In genomic region chr9:6216002-6216401, GRCh38 we compare ENCODE assay signal across 26 cellular contexts. TPM values are rescaled to one million over a fixed set of nuclear protein-coding genes. Genes with fewer than 3 reads are reported as not detected.
DNase-seq lines count a peak whose midpoint lies in the region; ATAC-seq and TF ChIP-seq lines count a peak whose summit lies in the region.
"Had no signal": no experiment of that assay in that cellular context is flagged by ENCODE, and none has a peak within 500 bp of the region (broad histone marks: within the 10 kb centered on the region; RNA-seq: fewer than 3 reads in every experiment).

No MANE protein-coding gene starts in this region.

- no peaks in the 10 kb centered on the region for H4K20me1 ChIP-seq in PC-3 (ENCODE audit: low read length)
- H4K20me1 ChIP-seq: BLaER1 had no signal

- no peak overlapping the region for H2BK15ac ChIP-seq in mesenchymal stem cell (ENCODE audit: low read depth, poor library complexity, severe bottlenecking)

- no peak overlapping the region for H4K91ac ChIP-seq in mesenchymal stem cell (ENCODE audit: low read length)

- H3K23ac ChIP-seq in mesenchymal stem cell (ENCODE audit: low read length in 2 of 2) = no peak overlapping the region

- H3K9me3 Mint-ChIP-seq in progenitor cell of endocrine pancreas (ENCODE audit: low read depth) = no peaks in the 10 kb centered on the region
- H3K9me3 Mint-ChIP-seq: stimulated activated effector memory CD8-positive, alpha-beta T cell treated with anti-CD3 and anti-CD28 coated beads, Interleukin-12 subunit alpha, Interleukin-12 subunit beta, amount 100 ng/mL, for 72 hours had no signal

- H3K4me1 ChIP-seq in PC-3 (ENCODE audit: insufficient read depth, low read length) (peaks cover 9% of the 10 kb centered on the region; the same call in 1 of the 2 replicates), mesenchymal stem cell (ENCODE audit: control insufficient read depth, insufficient read depth, low read depth, low read length) (no peaks in the 10 kb centered on the region), subcutaneous abdominal adipose tissue (ENCODE audit: control insufficient read depth in 5 of 5, insufficient read depth in 5 of 5, low read length in 5 of 5) (peaks cover 0 to 14% (median 4%) of the 10 kb centered on the region in 5 donors)
- H3K4me1 ChIP-seq: BLaER1, gastrocnemius medialis had no signal

- no peaks in the 10 kb centered on the region for H3K79me1 ChIP-seq in mesenchymal stem cell (replicated peaks; ENCODE audit: low read length, poor library complexity, severe bottlenecking)

- H3K4me3 ChIP-seq in PC-3 (ENCODE audit: low read length) (0 out of 2 replicates have a peak overlapping the region, but pooled peaks have one; percentile 6), dorsolateral prefrontal cortex (peak overlapping the region in 39 of 59 donors; percentile 2 to 49 (median 22)), mesenchymal stem cell (ENCODE audit: insufficient read depth in 1 of 2, low read depth in 1 of 2, low read length in 2 of 2) (peak overlapping the region in 1 of 2 experiments; percentile 61), subcutaneous abdominal adipose tissue (ENCODE audit: low read depth in 1 of 5, low read length in 5 of 5) (peak overlapping the region in 4 of 5 donors; percentile 47 to 62 (median 56))
- H3K4me3 ChIP-seq: BLaER1 had no signal

- H3K36me3 ChIP-seq in PC-3 (ENCODE audit: low read depth, low read length) (no peaks in the 10 kb centered on the region), mesenchymal stem cell (ENCODE audit: control insufficient read depth in 1 of 2, insufficient read depth in 2 of 2, low read depth in 1 of 2, low read length in 2 of 2) (no peaks in the 10 kb centered on the region), subcutaneous abdominal adipose tissue (ENCODE audit: control insufficient read depth in 5 of 5, insufficient read depth in 5 of 5, low read length in 5 of 5) (no peaks in the 10 kb centered on the region)
- H3K36me3 ChIP-seq: BLaER1, gastrocnemius medialis, tibial nerve had no signal

- H2AFZ ChIP-seq in PC-3 (ENCODE audit: low read length) (no peak overlapping the region), mesenchymal stem cell (ENCODE audit: low read depth, low read length) (no peak overlapping the region)

- no peak overlapping the region for H3K4me3 Mint-ChIP-seq in progenitor cell of endocrine pancreas (ENCODE audit: low read depth)
- H3K4me3 Mint-ChIP-seq: activated CD8-positive, alpha-beta T cell treated with anti-CD3 and anti-CD28 coated beads, Interleukin-2, amount 10 ng/mL, durations not matched to agents 7 days and 5 days; activated T-cell treated with anti-CD3 and anti-CD28 coated beads, Interleukin-2, amount 50 U/mL, for 24 hours; central memory CD8-positive, alpha-beta T cell; IgD-negative memory B cell; naive thymus-derived CD4-positive, alpha-beta T cell; stimulated activated effector memory CD8-positive, alpha-beta T cell treated with anti-CD3 and anti-CD28 coated beads, Interleukin-12 subunit alpha, Interleukin-12 subunit beta, amount 100 ng/mL, for 72 hours had no signal

- H4K8ac ChIP-seq in mesenchymal stem cell (ENCODE audit: low read length) = no peak overlapping the region

- intact Hi-C loops in PC-3 (cut with micrococcal nuclease) = no loop called here
- intact Hi-C loops in dorsolateral prefrontal cortex (cut with DNase I) = no loop called here

- H3K36me3 Mint-ChIP-seq in progenitor cell of endocrine pancreas (ENCODE audit: insufficient read depth) = no peaks in the 10 kb centered on the region
- H3K36me3 Mint-ChIP-seq: IgD-negative memory B cell; naive thymus-derived CD4-positive, alpha-beta T cell; stimulated activated effector memory CD8-positive, alpha-beta T cell treated with anti-CD3 and anti-CD28 coated beads, Interleukin-12 subunit alpha, Interleukin-12 subunit beta, amount 100 ng/mL, for 72 hours had no signal

- no peak overlapping the region for H3K27ac ChIP-seq in PC-3 (ENCODE audit: low read length)
- peak overlapping the region in 1 of 59 donors; percentile 21 for H3K27ac ChIP-seq in dorsolateral prefrontal cortex
- no peak overlapping the region for H3K27ac ChIP-seq in mesenchymal stem cell (ENCODE audit: low read length, poor library complexity, severe bottlenecking)
- H3K27ac ChIP-seq in subcutaneous abdominal adipose tissue (ENCODE audit: low read depth, low read length) = peak overlapping the region; percentile 38
- H3K27ac ChIP-seq: BLaER1, RWPE1 had no signal

- H2BK120ac ChIP-seq in mesenchymal stem cell (ENCODE audit: low read depth, low read length) = peak overlapping the region; percentile 5

- H3F3A ChIP-seq in PC-3 (ENCODE audit: low read length, unreplicated experiment) = no peaks in the 10 kb centered on the region

- no peaks in the 10 kb centered on the region for H3K9me3 ChIP-seq in PC-3 (ENCODE audit: low read length)
- H3K9me3 ChIP-seq in mesenchymal stem cell (ENCODE audit: control insufficient read depth, low read length) = peaks cover 3% of the 10 kb centered on the region
- H3K9me3 ChIP-seq in subcutaneous abdominal adipose tissue (ENCODE audit: control insufficient read depth in 5 of 5, low read length in 5 of 5) = peaks cover 0 to under 1% (median under 1%) of the 10 kb centered on the region in 5 donors
- H3K9me3 ChIP-seq: BLaER1, gastrocnemius medialis, tibial nerve had no signal

- H2BK12ac ChIP-seq in mesenchymal stem cell (ENCODE audit: low read length in 2 of 2) = no peak overlapping the region

- no peak overlapping the region for H3K18ac ChIP-seq in mesenchymal stem cell (ENCODE audit: low read depth in 1 of 2, low read length in 2 of 2)

- ATAC-seq in PC-3 = no peak
- ATAC-seq in GM21825 (IDR thresholded peaks at IDR 0.05; ENCODE audit: unreplicated experiment) = no peak
- ATAC-seq: activated CD4-positive, CD25-positive, alpha-beta regulatory T cell treated with anti-CD3 and anti-CD28 coated beads, Interleukin-2, amount 50 U/mL, for 24 hours; activated CD8-positive, alpha-beta T cell treated with anti-CD3 and anti-CD28 coated beads, Interleukin-2, amount 10 ng/mL, durations not matched to agents 7 days and 5 days; HCT116; naive thymus-derived CD4-positive, alpha-beta T cell; stimulated activated effector memory CD8-positive, alpha-beta T cell treated with anti-CD3 and anti-CD28 coated beads, Interleukin-12 subunit alpha, Interleukin-12 subunit beta, amount 100 ng/mL, for 72 hours had no signal

- H3K27ac Mint-ChIP-seq in progenitor cell of endocrine pancreas = no peak overlapping the region
- H3K27ac Mint-ChIP-seq: activated CD8-positive, alpha-beta T cell treated with anti-CD3 and anti-CD28 coated beads, Interleukin-2, amount 10 ng/mL, durations not matched to agents 7 days and 5 days; activated T-cell treated with anti-CD3 and anti-CD28 coated beads, Interleukin-2, amount 50 U/mL, for 24 hours; IgD-negative memory B cell; naive thymus-derived CD4-positive, alpha-beta T cell; stimulated activated effector memory CD8-positive, alpha-beta T cell treated with anti-CD3 and anti-CD28 coated beads, Interleukin-12 subunit alpha, Interleukin-12 subunit beta, amount 100 ng/mL, for 72 hours had no signal

- H2AK5ac ChIP-seq in mesenchymal stem cell (ENCODE audit: low read length, severe bottlenecking) = no peak overlapping the region

- BruUV-seq in PC-3 (replicated peaks; lab: Mats Ljungman, UMichigan) = TSS peak; percentile 74

- H3K9ac ChIP-seq in PC-3 (ENCODE audit: low read length) = no peak overlapping the region
- peak overlapping the region; percentile 83 for H3K9ac ChIP-seq in mesenchymal stem cell (ENCODE audit: low read length)
- H3K9ac ChIP-seq in subcutaneous abdominal adipose tissue (ENCODE audit: low read length in 5 of 5) = peak overlapping the region in 1 of 5 donors; percentile 56
- H3K9ac ChIP-seq: BLaER1 had no signal

- H3K27me3 Mint-ChIP-seq in progenitor cell of endocrine pancreas = no peaks in the 10 kb centered on the region

- no peak overlapping the region for H2BK5ac ChIP-seq in mesenchymal stem cell (ENCODE audit: low read depth, low read length, poor library complexity, severe bottlenecking)

- WGBS in mesenchymal stem cell = 100% methylated on average over 2 of the region's 3 CpGs

- no peak overlapping the region for H3K4ac ChIP-seq in mesenchymal stem cell (ENCODE audit: low read depth in 1 of 2, low read length in 2 of 2)

- no peak overlapping the region for H3K14ac ChIP-seq in mesenchymal stem cell (ENCODE audit: low read length in 2 of 2)

- H3K27me3 ChIP-seq in PC-3 (ENCODE audit: low read length) (no peaks in the 10 kb centered on the region), dorsolateral prefrontal cortex (no peaks in the 10 kb centered on the region), mesenchymal stem cell (ENCODE audit: control insufficient read depth in 1 of 2, insufficient read depth in 1 of 2, low read length in 2 of 2) (peaks cover 0 to 3% of the 10 kb centered on the region in 2 experiments), subcutaneous abdominal adipose tissue (ENCODE audit: control insufficient read depth in 5 of 5, insufficient read depth in 4 of 5, low read length in 5 of 5) (no peaks in the 10 kb centered on the region)
- H3K27me3 ChIP-seq: BLaER1, gastrocnemius medialis, tibial nerve had no signal

- H3K4me1 Mint-ChIP-seq in progenitor cell of endocrine pancreas (ENCODE audit: low read depth) = peaks cover 7% of the 10 kb centered on the region
- H3K4me1 Mint-ChIP-seq: central memory CD8-positive, alpha-beta T cell; IgD-negative memory B cell; naive thymus-derived CD4-positive, alpha-beta T cell; stimulated activated effector memory CD8-positive, alpha-beta T cell treated with anti-CD3 and anti-CD28 coated beads, Interleukin-12 subunit alpha, Interleukin-12 subunit beta, amount 100 ng/mL, for 72 hours had no signal

- H3K4me2 ChIP-seq in PC-3 (ENCODE audit: low read length) = peak overlapping the region; percentile 34; the same call in 1 of the 2 replicates
- no peak overlapping the region for H3K4me2 ChIP-seq in mesenchymal stem cell (ENCODE audit: low read length, poor library complexity, severe bottlenecking)
- H3K4me2 ChIP-seq: BLaER1 had no signal

- TF ChIP-seq CTCF in PC-3 (conservative IDR thresholded peaks at IDR 0.05; ENCODE audit: low read depth, low read length) (no peak), dorsolateral prefrontal cortex (IDR thresholded peaks at IDR 0.05 in 54 of 56, conservative IDR thresholded peaks at IDR 0.05 in 2 of 56; ENCODE audit: low read depth in 1 of 56, partially characterized antibody in 56 of 56) (no peak), progenitor cell of endocrine pancreas (IDR thresholded peaks at IDR 0.05; ENCODE audit: unreplicated experiment) (no peak)

- DNase-seq in PC-3 (no peak), dorsolateral prefrontal cortex (no peak), mesenchymal stem cell (no peak), progenitor cell of endocrine pancreas (ENCODE audit: low spot score, unreplicated experiment) (no peak)
- DNase-seq in central memory CD4-positive, alpha-beta T cell = no peak
- no peak for DNase-seq in stimulated activated CD4-positive, alpha-beta T cell treated with anti-CD3 and anti-CD28 coated beads, Interleukin-1b, Interleukin-23, amount 100 ng/mL, for 48 hours
- DNase-seq: ACHN; activated CD8-positive, alpha-beta T cell treated with anti-CD3 and anti-CD28 coated beads, Interleukin-2, amount 10 ng/mL, durations not matched to agents 7 days and 5 days; activated naive CD4-positive, alpha-beta T cell; activated T-cell treated with anti-CD3 and anti-CD28 coated beads, Interleukin-2, amount 50 U/mL, for 24 hours; naive thymus-derived CD4-positive, alpha-beta T cell; NCI-H1417 treated with DMSO at 0.1 percent for 48 hours; NCI-H524 treated with DMSO at 0.1 percent for 48 hours; occipital lobe; stimulated activated CD4-positive, alpha-beta T cell treated with anti-CD3 and anti-CD28 coated beads, Interleukin-2, amount 100 ng/mL, for 24 hours had no signal

- H3K79me2 ChIP-seq in PC-3 (ENCODE audit: low read length) = no peaks in the 10 kb centered on the region

- H3K9me2 ChIP-seq in PC-3 (replicated peaks; ENCODE audit: low read length) = no peaks in the 10 kb centered on the region

- POLR2A ChIA-PET in PC-3 (lab: Charles Lee; ENCODE audit: unreplicated experiment) = no interaction called here

- CTCF ChIA-PET in PC-3 (lab: Charles Lee) = no interaction called here

RNA-seq across cellular contexts. Expression of gene IL33, which starts 0.4 kb away (rescaled TPM):
- total RNA-seq in PC-3 (2014; rRNA removed) (1.6 and 2.7 TPM in 2 replicates), dorsolateral prefrontal cortex (10 to 100 TPM in 67 of 120 experiments, 1 to 10 TPM in 53; 3.5 to 32.0 (median 10.7) TPM), progenitor cell of endocrine pancreas (0.13 TPM in 1 of 2 replicates, not detected in the other)
- 0.14 TPM for polyA plus RNA-seq in mesenchymal stem cell (2013, experiment 1 of 2)
- 0.12 TPM for polyA plus RNA-seq in mesenchymal stem cell (2013, experiment 2 of 2)
- total RNA-seq: activated CD8-positive, alpha-beta T cell treated with anti-CD3 and anti-CD28 coated beads, Interleukin-2, amount 10 ng/mL, durations not matched to agents 7 days and 5 days; naive thymus-derived CD4-positive, alpha-beta T cell had no signal
- polyA plus RNA-seq: IgD-negative memory B cell; naive thymus-derived CD4-positive, alpha-beta T cell had no signal
